28 cellular contexts compared by ENCODE assay signal in genomic region chr1:167367705-167368104, GRCh38.
"Had no signal": no experiment of that assay in that cellular context is flagged by ENCODE, and none has a peak within 500 bp of the region (broad histone marks: within the 10 kb centered on the region; RNA-seq: fewer than 3 reads in every experiment).

No MANE protein-coding gene starts in this region.

- H3K4me3 ChIP-seq: left lung, lower lobe of right lung, pancreas, prostate gland, skin epidermis, stomach, testis, thyroid gland, transverse colon, upper lobe of left lung, vagina had no signal

- H3K27me3 ChIP-seq: left lung, pancreas, stomach, testis, thyroid gland, transverse colon, upper lobe of left lung, vagina had no signal

- H3K27ac ChIP-seq: left lung, lower lobe of right lung, pancreas, prostate gland, skin epidermis, stomach, testis, thyroid gland, transverse colon, upper lobe of left lung, vagina had no signal

- H3K36me3 ChIP-seq: pancreas, prostate gland, thyroid gland had no signal

- H3K4me1 ChIP-seq: left lung, lower lobe of right lung, pancreas, prostate gland, stomach, testis, thyroid gland, transverse colon, vagina had no signal

- ATAC-seq: left colon; left lung; lower lobe of right lung; naive thymus-derived CD8-positive, alpha-beta T cell; pancreas; right cardiac atrium; sciatic nerve; stimulated activated naive B cell treated with anti-CD40 and anti-IgM and Interleukin-4, amounts not matched to agents 10 μg/mL and 1 μg/mL and 100 μg/mL, for 72 hours; stimulated activated naive CD8-positive, alpha-beta T cell treated with anti-CD3 and anti-CD28 coated beads, Interleukin-15, Interleukin-2, amounts not matched to agents 100 U/mL and 50 U/mL, for 24 hours had no signal

- DNase-seq: immature natural killer cell; kidney; left colon; left lung; lower lobe of right lung; mesenchymal stem cell; naive thymus-derived CD8-positive, alpha-beta T cell; nucleus accumbens; pancreas; posterior cingulate gyrus; retina; right cardiac atrium; stimulated activated CD4-positive, alpha-beta T cell treated with anti-CD3 and anti-CD28 coated beads, Interleukin-12 subunit alpha, Interleukin-12 subunit beta, amount 100 ng/mL, for 4 hours; stimulated activated CD4-positive, alpha-beta T cell treated with anti-CD3 and anti-CD28 coated beads, Interleukin-15, amount 100 ng/mL, for 24 hours; stimulated activated CD4-positive, alpha-beta T cell treated with anti-CD3 and anti-CD28 coated beads, Interleukin-2, amount 100 ng/mL, for 24 hours; stimulated activated CD4-positive, alpha-beta T cell treated with anti-CD3 and anti-CD28 coated beads, Interleukin-4, amount 100 ng/mL, for 1 hour; stimulated activated naive B cell treated with anti-CD40 and anti-IgM and Interleukin-4, amounts not matched to agents 10 μg/mL and 1 μg/mL and 100 μg/mL, for 72 hours; stimulated activated naive CD8-positive, alpha-beta T cell treated with anti-CD3 and anti-CD28 coated beads, Interleukin-15, Interleukin-2, amounts not matched to agents 100 U/mL and 50 U/mL, for 24 hours; stomach; testis; thyroid gland; transverse colon; upper lobe of left lung had no signal

- FAIRE-seq: islet of Langerhans, kidney, pancreas had no signal

- H3K9me3 ChIP-seq: left lung, lower lobe of right lung, pancreas, prostate gland, stomach, testis, thyroid gland, transverse colon, upper lobe of left lung, vagina had no signal
